10 cellular contexts compared by ENCODE assay signal in the genomic region with DNA sequence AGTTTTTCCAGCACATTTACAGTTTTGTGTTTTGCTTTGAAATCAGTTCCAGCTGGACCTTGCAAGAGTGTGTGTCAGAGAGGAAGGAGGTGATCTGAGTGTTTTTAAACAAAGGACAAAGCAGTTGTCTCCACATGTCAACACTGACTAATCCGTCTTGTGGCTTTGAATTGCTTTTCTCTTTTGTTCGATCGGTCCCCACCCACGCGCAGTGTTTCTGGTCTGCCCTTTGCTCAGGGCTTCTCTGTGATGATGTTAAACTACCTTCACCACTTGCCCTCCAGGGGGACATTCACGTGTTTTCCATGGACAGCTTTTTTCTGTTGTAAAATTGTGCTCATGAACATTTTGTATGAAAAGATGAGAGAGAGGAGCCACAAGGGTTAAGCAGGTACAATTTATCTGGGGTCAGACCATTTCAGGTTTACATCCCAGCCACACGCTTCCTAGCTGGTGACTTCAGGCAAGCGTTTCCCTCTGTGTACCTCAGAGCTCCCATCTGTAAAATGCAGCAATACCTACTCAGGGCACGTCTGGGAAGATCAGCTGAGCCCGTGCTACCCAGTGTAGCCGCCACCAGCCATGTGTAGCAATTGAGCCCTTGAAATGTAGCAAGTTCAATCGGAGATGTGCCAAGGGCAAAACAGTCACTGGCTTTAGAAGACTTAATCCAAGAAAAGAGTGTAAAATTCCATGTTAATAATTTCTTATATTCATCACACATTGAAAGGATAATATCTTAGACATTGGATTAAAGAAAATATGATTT. TPM values are rescaled to one million over a fixed set of nuclear protein-coding genes. Genes with fewer than 3 reads are reported as not detected.
A peak's percentile ranks its signal among the peaks of the same experiment; 100 is the strongest.
DNase-seq lines count a peak whose midpoint lies in the region; ATAC-seq and TF ChIP-seq lines count a peak whose summit lies in the region.
"Had no signal": no experiment of that assay in that cellular context is flagged by ENCODE, and none has a peak within 500 bp of the region (broad histone marks: within the 10 kb centered on the region; RNA-seq: fewer than 3 reads in every experiment).

No MANE protein-coding gene starts in this region.

- H3K4me1 Mint-ChIP-seq in activated naive CD4-positive, alpha-beta T cell treated with anti-CD3 and anti-CD28 coated beads, Interleukin-2, amount 10 ng/mL, durations not matched to agents 7 days and 5 days = peaks cover 7% of the 10 kb centered on the region
- H3K4me1 Mint-ChIP-seq in activated naive CD8-positive, alpha-beta T cell treated with anti-CD3 and anti-CD28 coated beads for 36 hours = peaks cover 8% of the 10 kb centered on the region
- H3K4me1 Mint-ChIP-seq: central memory CD8-positive, alpha-beta T cell had no signal

- TF ChIP-seq POLR2A in suprapubic skin (IDR thresholded peaks at IDR 0.05) = no peak
- TF ChIP-seq POLR2A in GM18505 (IDR thresholded peaks at IDR 0.05; ENCODE audit: borderline replicate concordance, extremely low read depth, insufficient read depth, insufficient read length) = no peak

- H3K27me3 ChIP-seq in suprapubic skin = no peaks in the 10 kb centered on the region
- H3K27me3 ChIP-seq: right lobe of liver had no signal

- CTCF ChIA-PET in activated naive CD4-positive, alpha-beta T cell treated with anti-CD3 and anti-CD28 coated beads, Interleukin-2, amount 10 ng/mL, durations not matched to agents 7 days and 5 days (lab: Charles Lee) = interaction anchor here (1.0 to 1.1 kb wide), 2 partner anchors 17 to 36 kb away, joined by 3 to 4 read pairs; no protein-coding TSS in a partner anchor

- no peaks in the 10 kb centered on the region for H3K9me3 Mint-ChIP-seq in activated naive CD4-positive, alpha-beta T cell treated with anti-CD3 and anti-CD28 coated beads, Interleukin-2, amount 10 ng/mL, durations not matched to agents 7 days and 5 days
- H3K9me3 Mint-ChIP-seq in activated naive CD8-positive, alpha-beta T cell treated with anti-CD3 and anti-CD28 coated beads for 36 hours = no peaks in the 10 kb centered on the region
- H3K9me3 Mint-ChIP-seq: central memory CD8-positive, alpha-beta T cell had no signal

- H3K9me3 ChIP-seq in suprapubic skin = no peaks in the 10 kb centered on the region
- H3K9me3 ChIP-seq: right lobe of liver had no signal

- H3K4me3 Mint-ChIP-seq in activated naive CD4-positive, alpha-beta T cell treated with anti-CD3 and anti-CD28 coated beads, Interleukin-2, amount 10 ng/mL, durations not matched to agents 7 days and 5 days = no peak overlapping the region
- no peak overlapping the region for H3K4me3 Mint-ChIP-seq in activated naive CD8-positive, alpha-beta T cell treated with anti-CD3 and anti-CD28 coated beads for 36 hours
- H3K4me3 Mint-ChIP-seq: central memory CD8-positive, alpha-beta T cell had no signal

- H3K4me3 ChIP-seq in suprapubic skin = no peak overlapping the region
- H3K4me3 ChIP-seq: right lobe of liver had no signal

- no peak for TF ChIP-seq EP300 in suprapubic skin (IDR thresholded peaks at IDR 0.05)

- peaks cover 20% of the 10 kb centered on the region for H3K4me1 ChIP-seq in suprapubic skin
- H3K4me1 ChIP-seq: right lobe of liver had no signal

- H3K36me3 ChIP-seq in suprapubic skin = peaks cover 37% of the 10 kb centered on the region
- H3K36me3 ChIP-seq: right lobe of liver had no signal

- DNase-seq in activated naive CD4-positive, alpha-beta T cell treated with Interleukin-2 at 50 U/mL for 16 hours = peak; percentile 44
- no peak for DNase-seq in activated naive CD4-positive, alpha-beta T cell treated with anti-CD3 and anti-CD28 coated beads, Interleukin-2, amount 10 ng/mL, durations not matched to agents 7 days and 5 days
- peak; percentile 45 for DNase-seq in activated naive CD8-positive, alpha-beta T cell treated with anti-CD3 and anti-CD28 coated beads for 36 hours
- DNase-seq in left lobe of liver (ENCODE audit: low spot score) (no peak), suprapubic skin (ENCODE audit: low spot score in 2 of 2) (no peak), ecto neural progenitor cell (ENCODE audit: low spot score) (no peak), glomerular visceral epithelial cell (ENCODE audit: extremely low spot score) (no peak)
- DNase-seq: right lobe of liver had no signal

- H3K27me3 Mint-ChIP-seq in activated naive CD4-positive, alpha-beta T cell treated with anti-CD3 and anti-CD28 coated beads, Interleukin-2, amount 10 ng/mL, durations not matched to agents 7 days and 5 days = no peaks in the 10 kb centered on the region
- no peaks in the 10 kb centered on the region for H3K27me3 Mint-ChIP-seq in activated naive CD8-positive, alpha-beta T cell treated with anti-CD3 and anti-CD28 coated beads for 36 hours
- H3K27me3 Mint-ChIP-seq: central memory CD8-positive, alpha-beta T cell had no signal

- no peak overlapping the region for H3K27ac Mint-ChIP-seq in activated naive CD4-positive, alpha-beta T cell treated with anti-CD3 and anti-CD28 coated beads, Interleukin-2, amount 10 ng/mL, durations not matched to agents 7 days and 5 days
- H3K27ac Mint-ChIP-seq in activated naive CD8-positive, alpha-beta T cell treated with anti-CD3 and anti-CD28 coated beads for 36 hours = no peak overlapping the region

- H3K36me3 Mint-ChIP-seq in activated naive CD4-positive, alpha-beta T cell treated with anti-CD3 and anti-CD28 coated beads, Interleukin-2, amount 10 ng/mL, durations not matched to agents 7 days and 5 days = peaks cover 66% of the 10 kb centered on the region
- peaks cover 57% of the 10 kb centered on the region for H3K36me3 Mint-ChIP-seq in activated naive CD8-positive, alpha-beta T cell treated with anti-CD3 and anti-CD28 coated beads for 36 hours

- 72% methylated on average over 12 of the region's 12 CpGs for WGBS in suprapubic skin

- no peak for TF ChIP-seq CTCF in suprapubic skin (IDR thresholded peaks at IDR 0.05)

- peak; percentile 28 for ATAC-seq in left lobe of liver
- ATAC-seq in GM18505 (IDR thresholded peaks at IDR 0.05; ENCODE audit: unreplicated experiment) = no peak

- H3K27ac ChIP-seq in suprapubic skin = peak overlapping the region; percentile 43
- H3K27ac ChIP-seq: right lobe of liver had no signal

RNA-seq across cellular contexts. Expression of gene PLA2G4C, which starts 13.5 kb away (rescaled TPM):
- 1 to 10 TPM; 2.0 to 2.5 TPM for total RNA-seq in activated naive CD8-positive, alpha-beta T cell treated with anti-CD3 and anti-CD28 coated beads for 36 hours
- total RNA-seq in left lobe of liver (4.5 TPM), suprapubic skin (1 to 10 TPM; 1.4 to 9.1 (median 5.7) TPM)

RNA-seq across cellular contexts. Expression of gene LIG1, which starts 46.1 kb away (rescaled TPM):
- total RNA-seq in activated naive CD8-positive, alpha-beta T cell treated with anti-CD3 and anti-CD28 coated beads for 36 hours = 100 to 1,000 TPM; 147 to 165 TPM
- 9.8 TPM for total RNA-seq in left lobe of liver
- total RNA-seq in suprapubic skin = 10 to 100 TPM; 30.0 to 66.1 (median 44.4) TPM

RNA-seq across cellular contexts. Expression of gene ZSWIM9, which starts 46.4 kb away (rescaled TPM):
- total RNA-seq in activated naive CD8-positive, alpha-beta T cell treated with anti-CD3 and anti-CD28 coated beads for 36 hours = 1 to 10 TPM; 7.3 to 7.7 TPM
- total RNA-seq in left lobe of liver (3.2 TPM), suprapubic skin (1 to 10 TPM; 2.2 to 5.0 (median 4.0) TPM)

Comparison
In these comparisons a context has a peak if more than half of its experiments do, and no peak if none do; other contexts are left out.
1. DNase-seq: peak in activated naive CD4-positive, alpha-beta T cell treated with Interleukin-2 at 50 U/mL for 16 hours (single experiment) and activated naive CD8-positive, alpha-beta T cell treated with anti-CD3 and anti-CD28 coated beads for 36 hours (single experiment); none in activated naive CD4-positive, alpha-beta T cell treated with anti-CD3 and anti-CD28 coated beads, Interleukin-2, amount 10 ng/mL, durations not matched to agents 7 days and 5 days (single experiment), left lobe of liver (single experiment), suprapubic skin (0 of 2), ecto neural progenitor cell (single experiment) and glomerular visceral epithelial cell (single experiment).